ENCODE assay signal across 8 cellular contexts in genomic region chr9:35813434-35814105, GRCh38.
DNase-seq lines count a peak whose midpoint lies in the region; ATAC-seq and TF ChIP-seq lines count a peak whose summit lies in the region.

No MANE protein-coding gene starts in this region.

- peak overlapping the region; percentile 97 for H3K27ac ChIP-seq in duodenal mucosa (ENCODE audit: low read depth, low read length)

- H3K4me1 Mint-ChIP-seq in nephron progenitor cell = peaks cover 41% of the 10 kb centered on the region

- H3K9ac ChIP-seq in duodenal mucosa (ENCODE audit: low read depth in 1 of 2, low read length in 2 of 2) = peak overlapping the region; percentile 92 to 95

- peaks cover 11% of the 10 kb centered on the region for H3K27me3 Mint-ChIP-seq in nephron progenitor cell (ENCODE audit: low read depth, poor library complexity)

- peaks cover 3% of the 10 kb centered on the region for H3K9me3 Mint-ChIP-seq in nephron progenitor cell

- peaks cover 29% of the 10 kb centered on the region in 2 donors for H3K4me1 ChIP-seq in duodenal mucosa (ENCODE audit: control insufficient read depth in 1 of 2, insufficient read depth in 2 of 2, low read length in 2 of 2)

- peak overlapping the region; percentile 47 for H3K27ac Mint-ChIP-seq in nephron progenitor cell

- no peak for TF ChIP-seq CTCF in nephron progenitor cell (IDR thresholded peaks at IDR 0.05)

- no peaks in the 10 kb centered on the region for H3K27me3 ChIP-seq in duodenal mucosa (ENCODE audit: control insufficient read depth in 1 of 2, insufficient read depth in 2 of 2, low read length in 2 of 2)

- peaks cover 0 to 15% of the 10 kb centered on the region in 2 donors for H3K36me3 ChIP-seq in duodenal mucosa (ENCODE audit: control insufficient read depth in 1 of 2, insufficient read depth in 2 of 2, low read length in 2 of 2)

- H3K36me3 Mint-ChIP-seq in nephron progenitor cell (ENCODE audit: low read depth) = no peaks in the 10 kb centered on the region

- H3K4me3 Mint-ChIP-seq in nephron progenitor cell = peak overlapping the region; percentile 88

- H3K4me3 ChIP-seq in duodenal mucosa (ENCODE audit: low read depth in 1 of 2, low read length in 2 of 2) = peak overlapping the region; percentile 85 to 87

- H3K9me3 ChIP-seq in duodenal mucosa (ENCODE audit: control insufficient read depth in 1 of 2, low read length in 2 of 2) = no peaks in the 10 kb centered on the region

- DNase-seq in NCI-H2227 (lab: John Stamatoyannopoulos, UW; ENCODE audit: unreplicated experiment) (peak; percentile 13), NCI-H2227 treated with DMSO at 0.1 percent for 48 hours (lab: John Stamatoyannopoulos, UW) (no peak), NCI-H2196 treated with DMSO at 0.1 percent for 48 hours (lab: John Stamatoyannopoulos, UW; ENCODE audit: unreplicated experiment) (peak; percentile 25), nephron progenitor cell (no peak), NCI-H774 (lab: John Stamatoyannopoulos, UW) (no peak)

- ATAC-seq in HG03520 (IDR thresholded peaks at IDR 0.05; ENCODE audit: unreplicated experiment) = no peak
- ATAC-seq in HG02840 (IDR thresholded peaks at IDR 0.05; ENCODE audit: low FRiP score, unreplicated experiment) = no peak

Comparison
In these comparisons a context has a peak if more than half of its experiments do, and no peak if none do; other contexts are left out.
1. DNase-seq: peak in NCI-H2227 (single experiment) and NCI-H2196 treated with DMSO at 0.1 percent for 48 hours (single experiment); none in NCI-H2227 treated with DMSO at 0.1 percent for 48 hours (single experiment), nephron progenitor cell (single experiment) and NCI-H774 (single experiment).